28 cellular contexts compared by ENCODE assay signal in genomic region chr10:92942226-92942625, GRCh38.
"Had no signal": no experiment of that assay in that cellular context is flagged by ENCODE, and none has a peak within 500 bp of the region (broad histone marks: within the 10 kb centered on the region; RNA-seq: fewer than 3 reads in every experiment).

No MANE protein-coding gene starts in this region.

- H3K9me3 Mint-ChIP-seq: dendritic cell treated with granulocyte-macrophage colony-stimulating factor and Interleukin-4, amounts not matched to agents 40 ng/mL and 50 ng/mL, for 4 days; effector memory CD8-positive, alpha-beta T cell; endodermal cell had no signal

- H3K27ac Mint-ChIP-seq: dendritic cell treated with granulocyte-macrophage colony-stimulating factor and Interleukin-4, amounts not matched to agents 40 ng/mL and 50 ng/mL, for 4 days; effector memory CD8-positive, alpha-beta T cell; endodermal cell had no signal

- DNase-seq: colonic mucosa; cortex of kidney; dermis blood vessel endothelial cell; dorsolateral prefrontal cortex; effector CD4-positive, alpha-beta T cell; effector CD8-positive, alpha-beta T cell; effector memory CD4-positive, alpha-beta T cell; effector memory CD8-positive, alpha-beta T cell; endodermal cell; erythroblast; esophagus squamous epithelium; foreskin fibroblast; foreskin melanocyte; gastrocnemius medialis; glutamatergic neuron; head of caudate nucleus; heart left ventricle; heart right ventricle had no signal

- H3K27me3 Mint-ChIP-seq: dendritic cell treated with granulocyte-macrophage colony-stimulating factor and Interleukin-4, amounts not matched to agents 40 ng/mL and 50 ng/mL, for 4 days; effector memory CD8-positive, alpha-beta T cell had no signal

- H3K36me3 ChIP-seq: colonic mucosa had no signal

- H3K4me3 ChIP-seq: colonic mucosa, coronary artery, dorsolateral prefrontal cortex, esophagus muscularis mucosa, esophagus squamous epithelium, gastrocnemius medialis, gastroesophageal sphincter, heart left ventricle, heart right ventricle had no signal

- H3K4me1 ChIP-seq: colonic mucosa, esophagus muscularis mucosa, esophagus squamous epithelium, gastrocnemius medialis, gastroesophageal sphincter, heart left ventricle, heart right ventricle had no signal

- H3K27ac ChIP-seq: colonic mucosa, coronary artery, dorsolateral prefrontal cortex, epithelial cell of prostate, esophagus muscularis mucosa, esophagus squamous epithelium, gastrocnemius medialis, gastroesophageal sphincter, heart left ventricle, heart right ventricle had no signal

- FAIRE-seq: colon, endometrium, endothelial cell of umbilical vein, frontal cortex had no signal

- H3K27me3 ChIP-seq: colonic mucosa, dorsolateral prefrontal cortex, esophagus muscularis mucosa, esophagus squamous epithelium, gastrocnemius medialis, gastroesophageal sphincter, heart left ventricle, heart right ventricle had no signal

- H3K9me3 ChIP-seq: colonic mucosa, esophagus muscularis mucosa, esophagus squamous epithelium, gastrocnemius medialis, gastroesophageal sphincter, heart left ventricle, heart right ventricle had no signal

- ATAC-seq: effector memory CD8-positive, alpha-beta T cell; esophagus mucosa; gastrocnemius medialis; gastroesophageal sphincter; heart left ventricle; heart right ventricle had no signal

- H3K4me3 Mint-ChIP-seq: dendritic cell treated with granulocyte-macrophage colony-stimulating factor and Interleukin-4, amounts not matched to agents 40 ng/mL and 50 ng/mL, for 4 days; effector memory CD8-positive, alpha-beta T cell; endodermal cell had no signal

- H3K4me1 Mint-ChIP-seq: endodermal cell had no signal
